Comparison of ENCODE assay signal across 18 cellular contexts in genomic region chrY:13830089-13830488, GRCh38.
"Had no signal": no experiment of that assay in that cellular context is flagged by ENCODE, and none has a peak within 500 bp of the region (broad histone marks: within the 10 kb centered on the region; RNA-seq: fewer than 3 reads in every experiment).

No MANE protein-coding gene starts in this region.

- H3K4me3 Mint-ChIP-seq: endodermal cell; immature natural killer cell; memory B cell; mesothelial cell of epicardium; natural killer cell; neural crest cell; stimulated activated naive B cell treated with anti-CD40 and anti-IgM and Interleukin-4, amounts not matched to agents 10 μg/mL and 1 μg/mL and 100 μg/mL, for 72 hours; stimulated activated naive CD8-positive, alpha-beta T cell treated with anti-CD3 and anti-CD28 coated beads, Interleukin-15, amount 100 ng/mL, for 72 hours had no signal

- ATAC-seq: foreskin keratinocyte; lower lobe of right lung; natural killer cell; sciatic nerve; stimulated activated naive B cell treated with anti-CD40 and anti-IgM and Interleukin-4, amounts not matched to agents 10 μg/mL and 1 μg/mL and 100 μg/mL, for 72 hours; stimulated activated naive CD8-positive, alpha-beta T cell treated with anti-CD3 and anti-CD28 coated beads, Interleukin-15, amount 100 ng/mL, for 72 hours; upper lobe of right lung had no signal

- H3K27me3 Mint-ChIP-seq: memory B cell; stimulated activated naive B cell treated with anti-CD40 and anti-IgM and Interleukin-4, amounts not matched to agents 10 μg/mL and 1 μg/mL and 100 μg/mL, for 72 hours; stimulated activated naive CD8-positive, alpha-beta T cell treated with anti-CD3 and anti-CD28 coated beads, Interleukin-15, amount 100 ng/mL, for 72 hours had no signal

- DNase-seq: effector CD4-positive, alpha-beta T cell; endodermal cell; foreskin keratinocyte; immature natural killer cell; left ventricle myocardium inferior; lower lobe of right lung; natural killer cell; posterior cingulate gyrus; stimulated activated CD4-positive, alpha-beta T cell treated with anti-CD3 and anti-CD28 coated beads, Interleukin-2, amount 100 ng/mL, for 24 hours; stimulated activated CD4-positive, alpha-beta T cell treated with anti-CD3 and anti-CD28 coated beads, Interleukin-4, amount 100 ng/mL, for 4 hours; stimulated activated naive B cell treated with anti-CD40 and anti-IgM and Interleukin-4, amounts not matched to agents 10 μg/mL and 1 μg/mL and 100 μg/mL, for 72 hours; stimulated activated naive CD8-positive, alpha-beta T cell treated with anti-CD3 and anti-CD28 coated beads, Interleukin-15, amount 100 ng/mL, for 72 hours; testis; upper lobe of right lung had no signal

- H3K9me3 Mint-ChIP-seq: endodermal cell; mesothelial cell of epicardium; natural killer cell; neural crest cell; stimulated activated naive B cell treated with anti-CD40 and anti-IgM and Interleukin-4, amounts not matched to agents 10 μg/mL and 1 μg/mL and 100 μg/mL, for 72 hours had no signal

- H3K36me3 Mint-ChIP-seq: mesothelial cell of epicardium; natural killer cell; stimulated activated naive B cell treated with anti-CD40 and anti-IgM and Interleukin-4, amounts not matched to agents 10 μg/mL and 1 μg/mL and 100 μg/mL, for 72 hours had no signal

- H3K27ac Mint-ChIP-seq: endodermal cell; immature natural killer cell; memory B cell; mesothelial cell of epicardium; natural killer cell; stimulated activated naive B cell treated with anti-CD40 and anti-IgM and Interleukin-4, amounts not matched to agents 10 μg/mL and 1 μg/mL and 100 μg/mL, for 72 hours had no signal

- H3K4me1 Mint-ChIP-seq: endodermal cell; immature natural killer cell; memory B cell; mesothelial cell of epicardium; neural crest cell; stimulated activated naive B cell treated with anti-CD40 and anti-IgM and Interleukin-4, amounts not matched to agents 10 μg/mL and 1 μg/mL and 100 μg/mL, for 72 hours; stimulated activated naive CD8-positive, alpha-beta T cell treated with anti-CD3 and anti-CD28 coated beads, Interleukin-15, amount 100 ng/mL, for 72 hours had no signal
